Comparison of ENCODE assay signal across 8 cellular contexts in the genomic region with DNA sequence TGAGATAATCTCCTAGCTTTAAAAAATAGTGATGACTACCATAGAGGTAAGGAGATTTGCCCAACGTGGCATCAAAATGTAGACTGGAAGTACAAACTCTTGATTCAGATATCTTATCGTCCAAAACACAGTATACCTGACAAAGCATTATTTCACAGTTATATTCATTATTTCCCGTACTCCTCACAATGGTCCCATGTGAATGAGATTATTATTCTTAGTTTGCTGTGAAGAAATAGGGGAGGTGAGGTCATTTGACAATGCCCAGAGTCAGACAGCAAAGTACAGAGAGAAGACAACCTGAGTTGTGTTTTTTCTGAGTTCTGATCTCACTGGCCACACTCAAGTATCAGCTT. TPM values are rescaled to one million over a fixed set of nuclear protein-coding genes. Genes with fewer than 3 reads are reported as not detected.
A peak's percentile ranks its signal among the peaks of the same experiment; 100 is the strongest.
DNase-seq lines count a peak whose midpoint lies in the region; ATAC-seq and TF ChIP-seq lines count a peak whose summit lies in the region.

No MANE protein-coding gene starts in this region.

- H3K4me3 ChIP-seq in OCI-LY7 (ENCODE audit: low read depth, low read length, poor library complexity, severe bottlenecking) (peak overlapping the region; percentile 69), endodermal cell (ENCODE audit: low read length) (peak overlapping the region; percentile 91), lower leg skin (ENCODE audit: low read depth, poor library complexity, severe bottlenecking) (no peak overlapping the region)

- no TSS peak for BruUV-seq in OCI-LY7 (replicated peaks; lab: Mats Ljungman, UMichigan)

- 93 to 95% methylated on average over 2 to 3 of the region's 3 CpGs for WGBS in endodermal cell (ENCODE audit: insufficient coverage in 1 of 2, insufficient read length in 1 of 2), 2 experiments
- 22 to 32% methylated on average over 3 of the region's 3 CpGs for WGBS in lower leg skin, 2 donors

- intact Hi-C loops in OCI-LY7 (cut with micrococcal nuclease; ENCODE audit: unreplicated experiment) (loop anchor here (2.0 to 10.0 kb wide), 3 partner anchors 135 to 1379 kb away; no protein-coding TSS in a partner anchor), left colon (cut with DNase I, micrococcal nuclease) (no loop called here), lower leg skin (cut with DNase I; ENCODE audit: low total_unique reads) (no loop called here)

- H3K27me3 Mint-ChIP-seq in endodermal cell (ENCODE audit: insufficient read depth) (no peaks in the 10 kb centered on the region), progenitor cell of endocrine pancreas (no peaks in the 10 kb centered on the region)

- ATAC-seq in left colon, result no peak

- peaks cover 27% of the 10 kb centered on the region; the same call in 1 of the 2 replicates for H3K79me2 ChIP-seq in OCI-LY7 (ENCODE audit: insufficient read depth, low read depth, low read length)

- POLR2A ChIA-PET in OCI-LY7 (lab: Charles Lee), result interaction anchor here (0.5 to 3.4 kb wide), 31 partner anchors 8 to 1960 kb away, joined by 3 to 14 read pairs (median 4); no protein-coding TSS in a partner anchor

- peak overlapping the region; percentile 72; the same call in 1 of the 2 replicates for H3K9ac ChIP-seq in ES-I3 (ENCODE audit: low read depth, low read length)
- H3K9ac ChIP-seq in endodermal cell (ENCODE audit: extremely low read depth, low read length, poor library complexity, severe bottlenecking), result no peak overlapping the region

- H3K4me2 ChIP-seq in OCI-LY7 (ENCODE audit: low read length), result peak overlapping the region; percentile 75

- TF ChIP-seq POLR2A in lower leg skin (IDR thresholded peaks at IDR 0.05), result no peak

- H3K36me3 ChIP-seq in ES-I3 (ENCODE audit: insufficient read depth, low read length), result 0 out of 2 replicates have a peak, but pooled peaks cover 5% of the 10 kb centered on the region
- H3K36me3 ChIP-seq in OCI-LY7 (ENCODE audit: insufficient read depth, low read length), result peaks cover 23% of the 10 kb centered on the region
- H3K36me3 ChIP-seq in endodermal cell (ENCODE audit: control insufficient read depth, insufficient read depth, low read length), result peaks cover 13% of the 10 kb centered on the region

- peak overlapping the region; percentile 89 for H3K27ac ChIP-seq in OCI-LY7 (ENCODE audit: low read depth, low read length, poor library complexity, severe bottlenecking)
- H3K27ac ChIP-seq in endodermal cell (ENCODE audit: low read depth, low read length), result no peak overlapping the region

- H3K27me3 ChIP-seq in endodermal cell (ENCODE audit: control insufficient read depth, insufficient read depth, low read length, poor library complexity, severe bottlenecking), result no peaks in the 10 kb centered on the region

- H3K36me3 Mint-ChIP-seq in endodermal cell (ENCODE audit: low read depth) (peaks cover 20% of the 10 kb centered on the region), progenitor cell of endocrine pancreas (ENCODE audit: insufficient read depth) (peaks cover 6% of the 10 kb centered on the region)

- H3K4me1 Mint-ChIP-seq in endodermal cell (peaks cover 23% of the 10 kb centered on the region), progenitor cell of endocrine pancreas (ENCODE audit: low read depth) (peaks cover 13% of the 10 kb centered on the region)

- H3K9me2 ChIP-seq in OCI-LY7 (ENCODE audit: insufficient read depth, low read length), result no peaks in the 10 kb centered on the region

- H3K4me1 ChIP-seq in ES-I3 (ENCODE audit: insufficient read depth, low read length), result peaks cover 7% of the 10 kb centered on the region; the same call in 1 of the 2 replicates
- peaks cover 41% of the 10 kb centered on the region for H3K4me1 ChIP-seq in OCI-LY7 (ENCODE audit: insufficient read depth, low read length, poor library complexity, severe bottlenecking)
- H3K4me1 ChIP-seq in endodermal cell (ENCODE audit: control insufficient read depth, insufficient read depth, low read length), result peaks cover 6% of the 10 kb centered on the region

- H3K27ac Mint-ChIP-seq in endodermal cell (no peak overlapping the region), progenitor cell of endocrine pancreas (peak overlapping the region; percentile 92)

- no peaks in the 10 kb centered on the region for H4K20me1 ChIP-seq in OCI-LY7 (ENCODE audit: insufficient read depth, low read length)

- H3K9me3 ChIP-seq in ES-I3 (ENCODE audit: control insufficient read depth, insufficient read depth, low read length) (no peaks in the 10 kb centered on the region), OCI-LY7 (ENCODE audit: low read length) (no peaks in the 10 kb centered on the region), endodermal cell (ENCODE audit: control insufficient read depth, low read length) (peaks cover 4% of the 10 kb centered on the region)

- H3K4me3 Mint-ChIP-seq in endodermal cell (peak overlapping the region; percentile 97), progenitor cell of endocrine pancreas (ENCODE audit: low read depth) (peak overlapping the region; percentile 96)

- H3K9me3 Mint-ChIP-seq in endodermal cell (no peaks in the 10 kb centered on the region), progenitor cell of endocrine pancreas (ENCODE audit: low read depth) (no peaks in the 10 kb centered on the region)

- H2AFZ ChIP-seq in OCI-LY7 (ENCODE audit: low read length), result peak overlapping the region; percentile 77

- TF ChIP-seq CTCF in OCI-LY7 (conservative IDR thresholded peaks at IDR 0.05; ENCODE audit: low read length) (no peak), endodermal cell (conservative IDR thresholded peaks at IDR 0.05) (no peak), progenitor cell of endocrine pancreas (IDR thresholded peaks at IDR 0.05; ENCODE audit: unreplicated experiment) (no peak), lower leg skin (IDR thresholded peaks at IDR 0.05) (no peak)

- CTCF ChIA-PET in OCI-LY7 (lab: Charles Lee; ENCODE audit: unreplicated experiment), result interaction anchor here (1.8 kb wide), 1 partner anchor 12 kb away, joined by 4 read pairs; no protein-coding TSS in a partner anchor

- DNase-seq in OCI-LY7 (ENCODE audit: low spot score) (peak; percentile 17), endodermal cell (no peak), progenitor cell of endocrine pancreas (ENCODE audit: low spot score, unreplicated experiment) (no peak), HPDE6-E6E7 (ENCODE audit: extremely low spot score) (no peak), left colon (no peak), epidermal melanocyte (ENCODE audit: insufficient read length, low spot score) (no peak), lower leg skin (ENCODE audit: low spot score in 2 of 2) (no peak)

RNA-seq across cellular contexts. Expression of a gene that starts 1.2 kb away (rescaled TPM):
- total RNA-seq in OCI-LY7 (2014; rRNA removed; shearing (Covaris generic)), result 33.0 and 34.8 TPM in 2 replicates
- total RNA-seq in OCI-LY7 (2022) (52.8 and 62.8 TPM in 2 replicates), endodermal cell (10 to 100 TPM; 38.8 to 43.0 TPM), progenitor cell of endocrine pancreas (33.2 and 37.4 TPM in 2 replicates), left colon (10 to 100 TPM; 21.8 to 26.7 TPM), lower leg skin (10 to 100 TPM; 10.1 to 21.9 (median 14.8) TPM)
- 19.8 TPM for polyA plus RNA-seq in endodermal cell (2013, experiment 1 of 2)
- polyA plus RNA-seq in endodermal cell (2013, experiment 2 of 2), result 17.0 TPM

RNA-seq across cellular contexts. Expression of a gene that starts 51.7 kb away (rescaled TPM):
- not detected in 2 replicates for total RNA-seq in OCI-LY7 (2014; rRNA removed; shearing (Covaris generic))
- total RNA-seq in OCI-LY7 (2022) (not detected in 2 replicates), endodermal cell (not detected), progenitor cell of endocrine pancreas (not detected in 2 replicates), left colon (not detected), lower leg skin (under 1 TPM in 3 of 4 donors, not detected in 1; 0.34 to 0.68 (median 0.34) TPM)
- polyA plus RNA-seq in endodermal cell (2013, experiment 1 of 2), result not detected
- not detected for polyA plus RNA-seq in endodermal cell (2013, experiment 2 of 2)
